In genomic region chr7:122268101-122268500, GRCh38 we compare ENCODE assay signal across 27 cellular contexts. TPM values are rescaled to one million over a fixed set of nuclear protein-coding genes. Genes with fewer than 3 reads are reported as not detected.
DNase-seq lines count a peak whose midpoint lies in the region; ATAC-seq and TF ChIP-seq lines count a peak whose summit lies in the region.
"Had no signal": no experiment of that assay in that cellular context is flagged by ENCODE, and none has a peak within 500 bp of the region (broad histone marks: within the 10 kb centered on the region; RNA-seq: fewer than 3 reads in every experiment).

No MANE protein-coding gene starts in this region.

- H3K27ac ChIP-seq in WERI-Rb-1 = no peak overlapping the region
- no peak overlapping the region for H3K27ac ChIP-seq in SK-N-SH (ENCODE audit: low read depth in 2 of 2, low read length in 1 of 2)
- H3K27ac ChIP-seq: A549; BLaER1 treated with 17β-estradiol and CSF1 and Interleukin-3, amounts not matched to agents 10 nM and 100 nM; HL-60; KMS-11; RWPE1 had no signal

- no peaks in the 10 kb centered on the region for H3K4me1 Mint-ChIP-seq in activated T-cell treated with anti-CD3 and anti-CD28 coated beads, Interleukin-2, amount 50 U/mL, for 72 hours (ENCODE audit: low read depth)
- H3K4me1 Mint-ChIP-seq: IgD-negative memory B cell had no signal

- H3K9ac ChIP-seq in SK-N-SH = no peak overlapping the region
- H3K9ac ChIP-seq: BLaER1 treated with 17β-estradiol and CSF1 and Interleukin-3, amounts not matched to agents 10 nM and 100 nM; KMS-11 had no signal

- CTCF ChIA-PET in SK-N-SH (lab: Yijun Ruan, JAX) = interaction anchor here (1.3 kb wide), 1 partner anchor 260 kb away, joined by 3 read pairs; no protein-coding TSS in a partner anchor

- 0% methylated on average over 3 of the region's 3 CpGs for WGBS in SK-N-SH (ENCODE audit: low lambda C conversion rate)

- no peaks in the 10 kb centered on the region for H4K20me1 ChIP-seq in SK-N-SH (ENCODE audit: insufficient read depth)
- H4K20me1 ChIP-seq: BLaER1 treated with 17β-estradiol and CSF1 and Interleukin-3, amounts not matched to agents 10 nM and 100 nM had no signal

- H3K27ac Mint-ChIP-seq in activated T-cell treated with anti-CD3 and anti-CD28 coated beads, Interleukin-2, amount 50 U/mL, for 72 hours = no peak overlapping the region
- H3K27ac Mint-ChIP-seq: CD4-positive, alpha-beta T cell; IgD-negative memory B cell; T-helper 2 cell treated with Interferon-gamma antibody and Interleukin-4, amounts not matched to agents 5 μg/mL and 100 μg/mL, for 36 hours had no signal

- no peak for TF ChIP-seq EP300 in SK-N-SH (IDR thresholded peaks at IDR 0.05; ENCODE audit: borderline replicate concordance in 1 of 2, low read depth in 1 of 2, low read length in 1 of 2)

- POLR2A ChIA-PET in SK-N-SH (lab: Yijun Ruan, JAX) = no interaction called here

- no peaks in the 10 kb centered on the region for H3K79me2 ChIP-seq in SK-N-SH (ENCODE audit: insufficient read depth)

- no peaks in the 10 kb centered on the region for H3K27me3 ChIP-seq in WERI-Rb-1 (ENCODE audit: insufficient read depth, low read depth, severe bottlenecking)
- H3K27me3 ChIP-seq in SK-N-SH (ENCODE audit: insufficient read depth) = no peaks in the 10 kb centered on the region
- H3K27me3 ChIP-seq: BLaER1 treated with 17β-estradiol and CSF1 and Interleukin-3, amounts not matched to agents 10 nM and 100 nM had no signal

- no peaks in the 10 kb centered on the region for H3K9me2 ChIP-seq in SK-N-SH

- no peak for TF ChIP-seq RAD21 in SK-N-SH (IDR thresholded peaks at IDR 0.05; ENCODE audit: low read length)

- no peak overlapping the region for H3K4me3 Mint-ChIP-seq in activated T-cell treated with anti-CD3 and anti-CD28 coated beads, Interleukin-2, amount 50 U/mL, for 72 hours
- H3K4me3 Mint-ChIP-seq: CD4-positive, alpha-beta T cell; IgD-negative memory B cell; T-helper 2 cell treated with Interferon-gamma antibody and Interleukin-4, amounts not matched to agents 5 μg/mL and 100 μg/mL, for 36 hours had no signal

- no peak overlapping the region for H2AFZ ChIP-seq in SK-N-SH (ENCODE audit: low read depth)

- H3K36me3 Mint-ChIP-seq in activated T-cell treated with anti-CD3 and anti-CD28 coated beads, Interleukin-2, amount 50 U/mL, for 72 hours (ENCODE audit: insufficient read depth in 2 of 2) = no peaks in the 10 kb centered on the region
- H3K36me3 Mint-ChIP-seq: IgD-negative memory B cell had no signal

- H3K27me3 Mint-ChIP-seq in activated T-cell treated with anti-CD3 and anti-CD28 coated beads, Interleukin-2, amount 50 U/mL, for 72 hours (ENCODE audit: low read depth) = no peaks in the 10 kb centered on the region
- H3K27me3 Mint-ChIP-seq: CD4-positive, alpha-beta T cell; IgD-negative memory B cell had no signal

- peak; percentile 50 for DNase-seq in NCI-H2107 treated with DMSO at 0.1 percent for 48 hours (lab: John Stamatoyannopoulos, UW; ENCODE audit: unreplicated experiment)
- DNase-seq in NCI-H2107 (lab: John Stamatoyannopoulos, UW) = no peak
- peak; percentile 76 for DNase-seq in NCI-H2171 treated with DMSO at 0.1 percent for 48 hours (lab: John Stamatoyannopoulos, UW)
- DNase-seq in WERI-Rb-1 = peak; percentile 9
- no peak for DNase-seq in SK-N-SH
- DNase-seq in activated T-cell treated with anti-CD3 and anti-CD28 coated beads, Interleukin-2, amount 50 U/mL, for 72 hours = no peak
- DNase-seq in activated CD8-positive, alpha-beta memory T cell treated with anti-CD3 and anti-CD28 coated beads for 24 hours = no peak
- DNase-seq: AML-193; CD4-positive, alpha-beta T cell; GDM1; MM.1S; NCI-H2029; NCI-H226; NCI-H510A; NCI-H774; SHP77; T-helper 1 cell had no signal

- H3K9me3 Mint-ChIP-seq in activated T-cell treated with anti-CD3 and anti-CD28 coated beads, Interleukin-2, amount 50 U/mL, for 72 hours = peaks cover 3 to 5% of the 10 kb centered on the region in 2 donors
- H3K9me3 Mint-ChIP-seq: IgD-negative memory B cell; T-helper 2 cell treated with Interferon-gamma antibody and Interleukin-4, amounts not matched to agents 5 μg/mL and 100 μg/mL, for 36 hours had no signal

- H3K4me2 ChIP-seq in SK-N-SH = no peak overlapping the region
- H3K4me2 ChIP-seq: A549; BLaER1 treated with 17β-estradiol and CSF1 and Interleukin-3, amounts not matched to agents 10 nM and 100 nM; KMS-11 had no signal

- H3K9me3 ChIP-seq in WERI-Rb-1 (ENCODE audit: severe bottlenecking) (no peaks in the 10 kb centered on the region), SK-N-SH (no peaks in the 10 kb centered on the region)
- H3K9me3 ChIP-seq: A549; BLaER1 treated with 17β-estradiol and CSF1 and Interleukin-3, amounts not matched to agents 10 nM and 100 nM had no signal

- H3F3A ChIP-seq in SK-N-SH (replicated peaks; ENCODE audit: insufficient read depth) = no peaks in the 10 kb centered on the region

- H3K36me3 ChIP-seq in WERI-Rb-1 (no peaks in the 10 kb centered on the region), SK-N-SH (replicated peaks in 1 of 2; ENCODE audit: control insufficient read depth in 1 of 2, insufficient read depth in 2 of 2, low read length in 1 of 2) (no peaks in the 10 kb centered on the region)
- H3K36me3 ChIP-seq: BLaER1 treated with 17β-estradiol and CSF1 and Interleukin-3, amounts not matched to agents 10 nM and 100 nM had no signal

- no peak for TF ChIP-seq CTCF in WERI-Rb-1 (IDR thresholded peaks at IDR 0.05; ENCODE audit: low read depth, low read length)
- TF ChIP-seq CTCF in SK-N-SH (IDR thresholded peaks at IDR 0.05) = no peak

- H3K4me1 ChIP-seq in SK-N-SH (ENCODE audit: control insufficient read depth in 1 of 2, insufficient read depth in 2 of 2, low read depth in 1 of 2, low read length in 1 of 2) = no peaks in the 10 kb centered on the region
- H3K4me1 ChIP-seq: A549; BLaER1 treated with 17β-estradiol and CSF1 and Interleukin-3, amounts not matched to agents 10 nM and 100 nM had no signal

- H3K4me3 ChIP-seq in WERI-Rb-1 (ENCODE audit: low read depth, low read length) (no peak overlapping the region), SK-N-SH (ENCODE audit: low read depth in 2 of 2, low read length in 1 of 2) (no peak overlapping the region)
- H3K4me3 ChIP-seq: A549; BLaER1 treated with 17β-estradiol and CSF1 and Interleukin-3, amounts not matched to agents 10 nM and 100 nM had no signal

- no peak for ATAC-seq in activated T-cell treated with anti-CD3 and anti-CD28 coated beads, Interleukin-2, amount 50 U/mL, for 72 hours (replicated peaks in 1 of 2)
- ATAC-seq: A549, HCT116, Panc1 had no signal

TF ChIP-seq in SK-N-SH, 30 proteins besides CTCF, POLR2A, EP300 and RAD21:
- TF ChIP-seq POLR2AphosphoS5 (IDR thresholded peaks at IDR 0.05; ENCODE audit: low read depth, low read length) (no peak), GATA2 (CRISPR knock-in tag; IDR thresholded peaks at IDR 0.05) (no peak), TEAD4 (IDR thresholded peaks at IDR 0.05; ENCODE audit: borderline replicate concordance, insufficient read depth) (no peak), IRF3 (IDR thresholded peaks at IDR 0.05; ENCODE audit: low read depth, low read length) (no peak), USF2 (IDR thresholded peaks at IDR 0.05; ENCODE audit: borderline replicate concordance, low read depth, low read length) (no peak), EZH2phosphoT487 (IDR thresholded peaks at IDR 0.05; ENCODE audit: borderline replicate concordance, low read depth) (no peak)
TF ChIP-seq in SK-N-SH: peak in this region for 0.

RNA-seq across cellular contexts. Expression of gene FEZF1, which starts 36.4 kb away (rescaled TPM):
- not detected in 2 replicates for polyA plus RNA-seq in SK-N-SH (2012; rRNA removed)
- not detected in 2 replicates for polyA plus RNA-seq in SK-N-SH (2012; cell fraction: cytosol; rRNA removed)
- polyA plus RNA-seq in SK-N-SH (2012; cell fraction: nucleus; rRNA removed) = not detected in 2 replicates
- not detected for total RNA-seq in activated T-cell treated with anti-CD3 and anti-CD28 coated beads, Interleukin-2, amount 50 U/mL, for 72 hours
- total RNA-seq: CD4-positive, alpha-beta T cell; OCI-LY7 had no signal
- polyA plus RNA-seq: A549, IgD-negative memory B cell had no signal

Comparison
In these comparisons a context has a peak if more than half of its experiments do, and no peak if none do; other contexts are left out.
1. DNase-seq: peak in NCI-H2107 treated with DMSO at 0.1 percent for 48 hours (single experiment), NCI-H2171 treated with DMSO at 0.1 percent for 48 hours (single experiment) and WERI-Rb-1 (single experiment); none in NCI-H2107 (single experiment), SK-N-SH (single experiment), activated T-cell treated with anti-CD3 and anti-CD28 coated beads, Interleukin-2, amount 50 U/mL, for 72 hours (0 of 2) and activated CD8-positive, alpha-beta memory T cell treated with anti-CD3 and anti-CD28 coated beads for 24 hours (single experiment).